ENCODE assay signal across 25 cellular contexts in the genomic region with DNA sequence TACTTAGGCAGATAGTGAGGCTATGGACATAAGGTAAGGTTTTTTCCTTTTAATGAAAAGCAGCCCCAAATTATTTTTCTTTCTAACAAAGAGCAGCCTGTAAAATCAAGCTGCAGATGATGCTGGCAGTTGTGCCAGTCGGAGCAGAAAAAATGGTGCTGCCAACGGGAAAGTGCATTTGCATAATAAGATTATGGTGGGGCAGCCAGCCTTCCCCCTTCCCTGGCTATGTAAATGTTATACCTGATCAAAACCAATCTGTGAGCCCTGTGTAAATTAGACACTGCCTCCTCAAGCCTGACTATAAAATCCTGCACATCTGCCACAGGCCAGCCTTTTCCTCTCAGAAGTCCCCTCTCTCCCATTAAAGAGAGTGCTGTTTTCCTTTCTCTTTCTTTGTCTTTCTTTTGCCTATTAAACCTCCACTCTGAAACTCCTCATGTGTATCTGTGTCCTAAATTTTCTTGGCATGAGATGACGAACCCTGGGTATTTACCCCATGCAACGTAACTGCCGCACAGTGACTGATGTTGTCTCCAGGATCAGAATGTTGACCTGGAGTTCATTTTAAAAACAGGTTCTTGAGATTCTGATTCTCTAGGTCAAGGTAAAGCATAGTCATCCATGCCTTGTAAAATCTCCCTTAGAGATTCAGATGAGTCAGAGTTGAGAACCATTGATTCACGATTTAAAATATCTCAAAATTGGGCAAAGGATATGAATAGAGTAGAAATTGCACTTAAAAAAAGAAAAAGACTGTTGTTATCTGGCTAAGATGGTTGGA.
DNase-seq lines count a peak whose midpoint lies in the region; ATAC-seq and TF ChIP-seq lines count a peak whose summit lies in the region.
"Had no signal": no experiment of that assay in that cellular context is flagged by ENCODE, and none has a peak within 500 bp of the region (broad histone marks: within the 10 kb centered on the region; RNA-seq: fewer than 3 reads in every experiment).

No MANE protein-coding gene starts in this region.

- no peaks in the 10 kb centered on the region for H3K4me1 ChIP-seq in mammary epithelial cell (ENCODE audit: insufficient read depth, low read length)
- H3K4me1 ChIP-seq: ascending aorta, BE2C, right atrium auricular region, spleen, thyroid gland had no signal

- dilution Hi-C loops in mammary epithelial cell (cut with HindIII; ENCODE audit: low sequenced_read_pairs), result loop anchor here (5.0 kb wide), 1 partner anchor 37 kb away; no protein-coding TSS in a partner anchor

- no peak overlapping the region for H3K27ac ChIP-seq in mammary epithelial cell (ENCODE audit: insufficient read depth, low read depth, low read length)
- H3K27ac ChIP-seq: ascending aorta, right atrium auricular region, SK-N-MC, spleen, thyroid gland had no signal

- no peak overlapping the region for H3K9ac ChIP-seq in mammary epithelial cell (ENCODE audit: insufficient read depth, low read length)

- no peaks in the 10 kb centered on the region for H3K36me3 Mint-ChIP-seq in MCF 10A (ENCODE audit: insufficient read depth, unreplicated experiment)

- no peak overlapping the region for H3K4me2 ChIP-seq in mammary epithelial cell (ENCODE audit: insufficient read depth, low read depth, low read length)

- no peaks in the 10 kb centered on the region for H3K79me2 ChIP-seq in mammary epithelial cell (ENCODE audit: insufficient read depth, low read length)

- WGBS in mammary epithelial cell (ENCODE audit: low coverage, missing lambda C conversion rate), result 70% methylated on average over 6 of the region's 6 CpGs
- WGBS in lower leg skin, 2 donors, result 51% methylated on average over 6 of the region's 6 CpGs

- no peaks in the 10 kb centered on the region for H3K9me3 ChIP-seq in mammary epithelial cell (replicated peaks; ENCODE audit: insufficient read depth, low read length)
- H3K9me3 ChIP-seq: ascending aorta, BE2C, right atrium auricular region, thyroid gland had no signal

- H3K4me3 Mint-ChIP-seq in MCF 10A (ENCODE audit: unreplicated experiment), result no peak overlapping the region
- H3K4me3 Mint-ChIP-seq: activated T-helper 17 cell treated with anti-CD3 and anti-CD28 coated beads, Interleukin-2, amount 50 U/mL, for 72 hours; naive B cell; T-helper 2 cell treated with Interferon-gamma antibody and Interleukin-4, amounts not matched to agents 5 μg/mL and 100 μg/mL, for 36 hours had no signal

- no peaks in the 10 kb centered on the region for H3K36me3 ChIP-seq in mammary epithelial cell (ENCODE audit: insufficient read depth, low read length)
- H3K36me3 ChIP-seq: ascending aorta, BE2C, right atrium auricular region, spleen, thyroid gland had no signal

- POLR2A ChIA-PET in MCF 10A (lab: Yijun Ruan, JAX), result no interaction called here

- peaks cover 7% of the 10 kb centered on the region for H3K9me3 Mint-ChIP-seq in MCF 10A (ENCODE audit: unreplicated experiment)
- H3K9me3 Mint-ChIP-seq: activated T-helper 17 cell treated with anti-CD3 and anti-CD28 coated beads, Interleukin-2, amount 50 U/mL, for 72 hours; T-helper 2 cell treated with Interferon-gamma antibody and Interleukin-4, amounts not matched to agents 5 μg/mL and 100 μg/mL, for 36 hours had no signal

- peaks cover 34% of the 10 kb centered on the region for H3K27me3 Mint-ChIP-seq in MCF 10A (ENCODE audit: insufficient read depth, unreplicated experiment)

- no peaks in the 10 kb centered on the region for H4K20me1 ChIP-seq in mammary epithelial cell (ENCODE audit: insufficient read depth, low read length)

- TF ChIP-seq CTCF in mammary epithelial cell (conservative IDR thresholded peaks at IDR 0.05 in 1 of 2, IDR thresholded peaks at IDR 0.05 in 1 of 2; ENCODE audit: extremely low read depth in 1 of 2, insufficient read depth in 1 of 2, low read depth in 1 of 2, low read length in 2 of 2) (no peak), MCF 10A (IDR thresholded peaks at IDR 0.05; ENCODE audit: unreplicated experiment) (no peak), lower leg skin (IDR thresholded peaks at IDR 0.05) (no peak)

- BruUV-seq in mammary epithelial cell (replicated peaks; lab: Mats Ljungman, UMichigan) (no TSS peak), MCF 10A (replicated peaks; lab: Mats Ljungman, UMichigan) (no TSS peak)

- ATAC-seq in GM19463 (IDR thresholded peaks at IDR 0.05; ENCODE audit: unreplicated experiment) (no peak), GM19035 (IDR thresholded peaks at IDR 0.05; ENCODE audit: unreplicated experiment) (no peak)
- ATAC-seq: activated naive CD4-positive, alpha-beta T cell treated with anti-CD3 and anti-CD28 coated beads, Interleukin-2, amount 50 U/mL, for 72 hours; activated T-helper 17 cell treated with anti-CD3 and anti-CD28 coated beads, Interleukin-2, amount 50 U/mL, for 72 hours; stimulated activated naive CD8-positive, alpha-beta T cell treated with anti-CD3 and anti-CD28 coated beads, Interleukin-15, Interleukin-2, amounts not matched to agents 100 U/mL and 50 U/mL, for 24 hours had no signal

- intact Hi-C loops in mammary epithelial cell (cut with micrococcal nuclease) (no loop called here), MCF 10A (cut with micrococcal nuclease) (no loop called here), lower leg skin (cut with DNase I; ENCODE audit: low total_unique reads) (no loop called here)

- no peak overlapping the region for H2AFZ ChIP-seq in mammary epithelial cell (ENCODE audit: low read depth, low read length)

- no peaks in the 10 kb centered on the region for H3K4me1 Mint-ChIP-seq in MCF 10A (ENCODE audit: insufficient read depth, unreplicated experiment)
- H3K4me1 Mint-ChIP-seq: activated T-helper 17 cell treated with anti-CD3 and anti-CD28 coated beads, Interleukin-2, amount 50 U/mL, for 72 hours; naive B cell had no signal

- CTCF ChIA-PET in mammary epithelial cell (lab: Charles Lee; ENCODE audit: low non-redundant PET) (no interaction called here), MCF 10A (lab: Yijun Ruan, JAX) (no interaction called here)

- H3K4me3 ChIP-seq in mammary epithelial cell (replicated peaks in 1 of 3; ENCODE audit: insufficient read depth in 1 of 3, low read depth in 2 of 3, low read length in 3 of 3) (no peak overlapping the region), lower leg skin (ENCODE audit: low read depth, poor library complexity, severe bottlenecking) (no peak overlapping the region)
- H3K4me3 ChIP-seq: ascending aorta, right atrium auricular region, SK-N-MC, spleen, thyroid gland had no signal

- no peak for TF ChIP-seq POLR2A in lower leg skin (IDR thresholded peaks at IDR 0.05)

- no peaks in the 10 kb centered on the region for H3K27me3 ChIP-seq in mammary epithelial cell (ENCODE audit: insufficient read depth, low read length)
- H3K27me3 ChIP-seq: ascending aorta, BE2C, right atrium auricular region, thyroid gland had no signal

- H3K27ac Mint-ChIP-seq in MCF 10A (ENCODE audit: low read depth, unreplicated experiment), result no peak overlapping the region
- H3K27ac Mint-ChIP-seq: activated naive CD4-positive, alpha-beta T cell treated with anti-CD3 and anti-CD28 coated beads, Interleukin-2, amount 50 U/mL, for 72 hours; activated T-helper 17 cell treated with anti-CD3 and anti-CD28 coated beads, Interleukin-2, amount 50 U/mL, for 72 hours; T-helper 2 cell treated with Interferon-gamma antibody and Interleukin-4, amounts not matched to agents 5 μg/mL and 100 μg/mL, for 36 hours had no signal

- peak; percentile 8 for DNase-seq in mammary epithelial cell
- no peak for DNase-seq in MCF 10A (ENCODE audit: unreplicated experiment)
- peak; percentile 89 for DNase-seq in NCI-H82 treated with DMSO at 0.1 percent for 48 hours (lab: John Stamatoyannopoulos, UW; ENCODE audit: unreplicated experiment)
- peak; percentile 7 for DNase-seq in globus pallidus (ENCODE audit: low spot score)
- DNase-seq in inferior parietal cortex (ENCODE audit: extremely low spot score), result no peak
- no peak for DNase-seq in lower leg skin (ENCODE audit: low spot score in 2 of 2)
- DNase-seq: activated CD8-positive, alpha-beta memory T cell treated with anti-CD3 and anti-CD28 coated beads, Interleukin-2, amount 50 U/mL, for 4 hours; BE2C; foreskin melanocyte; kidney; naive B cell; NCI-H226; occipital lobe; spleen; stimulated activated CD4-positive, alpha-beta T cell treated with anti-CD3 and anti-CD28 coated beads, Interleukin-4, amount 100 ng/mL, for 1 hour; stimulated activated naive CD8-positive, alpha-beta T cell treated with anti-CD3 and anti-CD28 coated beads, Interleukin-15, Interleukin-2, amounts not matched to agents 100 U/mL and 50 U/mL, for 24 hours had no signal

- in situ Hi-C loops in mammary epithelial cell (cut with MboI; ENCODE audit: low sequenced_read_pairs in 2 of 2), result no loop called here

Comparison
In these comparisons a context has a peak if more than half of its experiments do, and no peak if none do; other contexts are left out.
1. DNase-seq: peak in mammary epithelial cell (single experiment), NCI-H82 treated with DMSO at 0.1 percent for 48 hours (single experiment) and globus pallidus (single experiment); none in MCF 10A (single experiment), inferior parietal cortex (single experiment) and lower leg skin (0 of 2).